ENCODE assay signal across 8 cellular contexts in the genomic region with DNA sequence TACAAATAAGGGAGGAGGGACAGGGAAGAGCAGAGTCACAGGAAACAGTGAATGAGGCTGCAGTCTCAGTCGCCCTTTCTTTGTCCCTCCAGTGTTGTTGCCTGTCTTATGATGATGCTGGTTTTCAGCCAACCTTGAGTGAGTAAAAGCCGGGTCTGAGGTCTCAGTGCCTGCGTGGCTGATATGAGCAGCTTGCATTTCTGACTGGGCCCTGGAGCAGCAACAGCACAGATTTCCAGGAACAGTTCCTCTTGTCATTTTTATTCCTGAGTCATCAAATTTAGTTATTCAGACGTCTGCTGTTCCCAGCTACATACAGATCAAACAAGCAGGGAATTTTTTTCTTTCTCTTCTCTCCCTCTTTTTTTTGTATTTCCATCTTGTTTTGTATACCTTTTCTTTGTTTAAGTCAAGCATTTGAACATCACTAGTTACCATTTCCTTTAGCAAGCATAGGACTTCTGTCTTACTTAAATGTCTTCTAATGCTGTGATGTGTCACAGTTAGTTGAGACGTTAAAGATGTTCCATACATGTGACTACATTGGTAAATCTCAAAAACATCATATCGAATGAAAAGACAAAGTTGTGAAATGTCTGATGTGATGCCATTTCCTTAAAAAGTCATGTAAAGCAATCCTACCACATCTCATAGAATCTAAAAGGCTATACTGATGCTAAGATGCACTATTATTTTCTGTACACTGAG. TPM values are rescaled to one million over a fixed set of nuclear protein-coding genes. Genes with fewer than 3 reads are reported as not detected.
DNase-seq lines count a peak whose midpoint lies in the region; ATAC-seq and TF ChIP-seq lines count a peak whose summit lies in the region.

No MANE protein-coding gene starts in this region.

- peaks cover 1% of the 10 kb centered on the region for H3K27me3 Mint-ChIP-seq in glutamatergic neuron (ENCODE audit: unreplicated experiment)

- peak overlapping the region; percentile 18 for H3K27ac Mint-ChIP-seq in glutamatergic neuron (ENCODE audit: unreplicated experiment)

- no peaks in the 10 kb centered on the region for H3K36me3 Mint-ChIP-seq in glutamatergic neuron (ENCODE audit: unreplicated experiment)

- TF ChIP-seq CTCF in glutamatergic neuron (IDR thresholded peaks at IDR 0.05; ENCODE audit: partially characterized antibody, unreplicated experiment): no peak

- no peak overlapping the region for H3K4me3 ChIP-seq in skeletal muscle cell (ENCODE audit: low read depth, low read length)

- peaks cover 7% of the 10 kb centered on the region for H3K4me1 Mint-ChIP-seq in glutamatergic neuron (ENCODE audit: low read depth, unreplicated experiment)

- no peaks in the 10 kb centered on the region for H3K9me3 Mint-ChIP-seq in glutamatergic neuron (ENCODE audit: unreplicated experiment)

- no peak for ATAC-seq in HG02798 (IDR thresholded peaks at IDR 0.05; ENCODE audit: poor library complexity, unreplicated experiment)
- ATAC-seq in GM18873 (IDR thresholded peaks at IDR 0.05; ENCODE audit: low FRiP score, unreplicated experiment): no peak
- ATAC-seq in HG02678 (IDR thresholded peaks at IDR 0.05; ENCODE audit: unreplicated experiment): no peak

- peak; percentile 58 for DNase-seq in activated CD8-positive, alpha-beta memory T cell treated with anti-CD3 and anti-CD28 coated beads for 24 hours
- DNase-seq in activated CD8-positive, alpha-beta memory T cell treated with anti-CD3 and anti-CD28 coated beads, Interleukin-2, amount 50 U/mL, for 48 hours: no peak
- DNase-seq in activated CD4-positive, alpha-beta T cell treated with anti-CD3 and anti-CD28 coated beads, Interleukin-2, amount 50 U/mL, for 48 hours: peak; percentile 33 to 47
- DNase-seq in glutamatergic neuron: no peak
- peak; percentile 61 for DNase-seq in skeletal muscle cell (ENCODE audit: low read depth)

- H3K4me3 Mint-ChIP-seq in glutamatergic neuron (ENCODE audit: unreplicated experiment): no peak overlapping the region

RNA-seq across cellular contexts. Expression of gene SLC16A10, which starts 26.6 kb away (rescaled TPM):
- total RNA-seq in glutamatergic neuron (ENCODE audit: unreplicated experiment): 4.1 TPM

Comparison
In these comparisons a context has a peak if more than half of its experiments do, and no peak if none do; other contexts are left out.
1. DNase-seq: peak in activated CD8-positive, alpha-beta memory T cell treated with anti-CD3 and anti-CD28 coated beads for 24 hours (single experiment), activated CD4-positive, alpha-beta T cell treated with anti-CD3 and anti-CD28 coated beads, Interleukin-2, amount 50 U/mL, for 48 hours (2 of 2) and skeletal muscle cell (single experiment); none in activated CD8-positive, alpha-beta memory T cell treated with anti-CD3 and anti-CD28 coated beads, Interleukin-2, amount 50 U/mL, for 48 hours (single experiment) and glutamatergic neuron (single experiment).